ENCODE assay signal across 1 cellular context in genomic region chr1:21299780-21300395, GRCh38.
TF ChIP-seq lines count a peak whose summit lies in the region.

No MANE protein-coding gene starts in this region.

TF ChIP-seq in HCT116, 20 proteins besides CTCF, POLR2A, EP300 and RAD21 (continued from another document):
- TF ChIP-seq SP1 (IDR thresholded peaks at IDR 0.05; ENCODE audit: low read depth) (no peak), EGR1 (IDR thresholded peaks at IDR 0.05; ENCODE audit: low read depth) (no peak), CEBPB (IDR thresholded peaks at IDR 0.05; ENCODE audit: low read depth) (no peak), ZFX (IDR thresholded peaks at IDR 0.05) (no peak), JUND (IDR thresholded peaks at IDR 0.05) (no peak), ELF1 (IDR thresholded peaks at IDR 0.05; ENCODE audit: borderline replicate concordance, low read depth) (no peak), EZH2 (IDR thresholded peaks at IDR 0.05) (no peak), REST (IDR thresholded peaks at IDR 0.05; ENCODE audit: low read depth) (no peak), SRF (IDR thresholded peaks at IDR 0.05; ENCODE audit: low read depth) (no peak), YY1 (IDR thresholded peaks at IDR 0.05; ENCODE audit: extremely low read depth, insufficient replicate concordance, low read depth, low read length) (no peak), FOSL1 (IDR thresholded peaks at IDR 0.05; ENCODE audit: low read depth) (no peak), ZNF274 (IDR thresholded peaks at IDR 0.05; ENCODE audit: low read depth, low read length) (no peak), SIN3A (IDR thresholded peaks at IDR 0.05; ENCODE audit: low read depth) (no peak)
- TF ChIP-seq, protein P1, sequence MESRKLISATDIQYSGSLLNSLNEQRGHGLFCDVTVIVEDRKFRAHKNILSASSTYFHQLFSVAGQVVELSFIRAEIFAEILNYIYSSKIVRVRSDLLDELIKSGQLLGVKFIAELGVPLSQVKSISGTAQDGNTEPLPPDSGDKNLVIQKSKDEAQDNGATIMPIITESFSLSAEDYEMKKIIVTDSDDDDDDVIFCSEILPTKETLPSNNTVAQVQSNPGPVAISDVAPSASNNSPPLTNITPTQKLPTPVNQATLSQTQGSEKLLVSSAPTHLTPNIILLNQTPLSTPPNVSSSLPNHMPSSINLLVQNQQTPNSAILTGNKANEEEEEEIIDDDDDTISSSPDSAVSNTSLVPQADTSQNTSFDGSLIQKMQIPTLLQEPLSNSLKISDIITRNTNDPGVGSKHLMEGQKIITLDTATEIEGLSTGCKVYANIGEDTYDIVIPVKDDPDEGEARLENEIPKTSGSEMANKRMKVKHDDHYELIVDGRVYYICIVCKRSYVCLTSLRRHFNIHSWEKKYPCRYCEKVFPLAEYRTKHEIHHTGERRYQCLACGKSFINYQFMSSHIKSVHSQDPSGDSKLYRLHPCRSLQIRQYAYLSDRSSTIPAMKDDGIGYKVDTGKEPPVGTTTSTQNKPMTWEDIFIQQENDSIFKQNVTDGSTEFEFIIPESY (IDR thresholded peaks at IDR 0.05; ENCODE audit: extremely low read depth, insufficient replicate concordance, low read length) = no peak
- TF ChIP-seq, protein P2, sequence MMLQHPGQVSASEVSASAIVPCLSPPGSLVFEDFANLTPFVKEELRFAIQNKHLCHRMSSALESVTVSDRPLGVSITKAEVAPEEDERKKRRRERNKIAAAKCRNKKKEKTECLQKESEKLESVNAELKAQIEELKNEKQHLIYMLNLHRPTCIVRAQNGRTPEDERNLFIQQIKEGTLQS (IDR thresholded peaks at IDR 0.05) = no peak
